In the genomic region with DNA sequence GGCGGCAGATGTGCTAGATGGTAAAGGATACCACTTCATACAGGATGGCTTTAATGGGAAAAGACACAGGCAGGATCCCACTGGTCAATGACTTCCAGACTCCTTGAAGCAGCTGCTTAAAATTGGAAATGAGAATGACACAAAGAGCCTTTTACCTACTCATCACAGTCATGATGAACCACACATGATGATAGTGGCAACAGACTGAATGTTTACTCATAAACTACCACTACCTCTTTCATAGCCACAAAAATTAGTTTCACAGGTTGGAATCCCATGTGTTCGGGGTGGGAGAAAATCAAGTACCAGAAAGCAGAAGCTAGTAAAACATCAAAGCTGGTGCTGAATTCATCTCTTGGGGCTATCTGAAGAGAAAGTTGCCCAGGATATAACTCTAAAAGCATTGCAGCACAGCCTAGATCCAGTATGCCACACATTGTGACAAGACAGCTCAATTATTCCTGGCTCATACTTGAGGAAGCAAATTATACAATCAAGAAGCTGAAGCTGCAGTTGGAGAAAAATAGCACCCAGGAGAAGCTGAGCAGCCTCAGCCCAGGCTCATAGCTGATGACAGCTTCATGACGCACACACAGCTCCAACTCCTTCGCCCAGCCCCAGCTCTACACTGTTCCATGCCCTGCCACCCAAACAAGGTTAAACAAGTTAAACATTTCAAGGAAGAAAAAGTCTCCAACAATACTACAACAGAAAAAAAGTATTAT, we compare ENCODE assay signal across 18 cellular contexts. TPM values are rescaled to one million over a fixed set of nuclear protein-coding genes. Genes with fewer than 3 reads are reported as not detected.
DNase-seq lines count a peak whose midpoint lies in the region; ATAC-seq and TF ChIP-seq lines count a peak whose summit lies in the region.
"Had no signal": no experiment of that assay in that cellular context is flagged by ENCODE, and none has a peak within 500 bp of the region (broad histone marks: within the 10 kb centered on the region; RNA-seq: fewer than 3 reads in every experiment).

No MANE protein-coding gene starts in this region.

- intact Hi-C loops in dorsolateral prefrontal cortex (cut with DNase I) (no loop called here), right cardiac atrium (cut with DNase I) (no loop called here)

- H3K27ac ChIP-seq in ACC112 (ENCODE audit: low read depth, low read length), result 0 out of 2 replicates have a peak overlapping the region, but pooled peaks have one; percentile 11
- H3K27ac ChIP-seq in dorsolateral prefrontal cortex, result peak overlapping the region in 50 of 59 donors; percentile 6 to 74 (median 52)
- H3K27ac ChIP-seq in right cardiac atrium (ENCODE audit: low read length), result peak overlapping the region; percentile 35
- H3K27ac ChIP-seq: prostate gland, testis, VCaP had no signal

- H2AFZ ChIP-seq in ACC112 (ENCODE audit: low read length, unreplicated experiment), result no peak overlapping the region

- H3K4me3 ChIP-seq in ACC112 (ENCODE audit: low read depth, low read length), result no peak overlapping the region
- H3K4me3 ChIP-seq in dorsolateral prefrontal cortex, result no peak overlapping the region
- no peak overlapping the region for H3K4me3 ChIP-seq in right cardiac atrium (ENCODE audit: low read length)
- H3K4me3 ChIP-seq: prostate gland, testis had no signal

- WGBS in right cardiac atrium, result 66% methylated on average over 4 of the region's 4 CpGs

- peaks cover 35% of the 10 kb centered on the region for H3K36me3 ChIP-seq in ACC112 (ENCODE audit: insufficient read depth, low read length)
- H3K36me3 ChIP-seq: prostate gland had no signal

- H3K4me1 ChIP-seq in ACC112 (ENCODE audit: control insufficient read depth, insufficient read depth, low read length, unreplicated experiment), result peaks cover 19% of the 10 kb centered on the region
- H3K4me1 ChIP-seq in right cardiac atrium (ENCODE audit: control insufficient read depth, insufficient read depth, low read length), result no peaks in the 10 kb centered on the region
- H3K4me1 ChIP-seq: prostate gland, testis had no signal

- H3K9me3 ChIP-seq in right cardiac atrium (ENCODE audit: control insufficient read depth, low read length), result no peaks in the 10 kb centered on the region
- H3K9me3 ChIP-seq: prostate gland, testis had no signal

- H3K27me3 ChIP-seq in ACC112 (ENCODE audit: insufficient read depth, low read length) (no peaks in the 10 kb centered on the region), dorsolateral prefrontal cortex (no peaks in the 10 kb centered on the region), right cardiac atrium (ENCODE audit: control insufficient read depth, insufficient read depth) (no peaks in the 10 kb centered on the region)
- H3K27me3 ChIP-seq: testis had no signal

- peak in 7 of 10 donors; percentile 51 to 72 (median 60) for DNase-seq in dorsolateral prefrontal cortex
- DNase-seq in right cardiac atrium, result peak; percentile 59 to 83 (median 70)
- no peak for DNase-seq in DMS53 (lab: John Stamatoyannopoulos, UW)
- no peak for DNase-seq in SIG-M5 treated with dmso at 0.1 percent for 504 hours (lab: John Stamatoyannopoulos, UW; ENCODE audit: unreplicated experiment)
- DNase-seq in GDM1 (lab: John Stamatoyannopoulos, UW), result no peak
- no peak for DNase-seq in NCI-H2029 treated with DMSO at 0.1 percent for 48 hours (lab: John Stamatoyannopoulos, UW)
- DNase-seq: activated CD8-positive, alpha-beta memory T cell treated with anti-CD3 and anti-CD28 coated beads for 24 hours; activated gamma-delta T cell; CD4-positive, alpha-beta T cell; NCI-H187; NCI-H510A treated with DMSO at 0.1 percent for 48 hours; testis had no signal

- no peak for TF ChIP-seq CTCF in dorsolateral prefrontal cortex (IDR thresholded peaks at IDR 0.05 in 54 of 56, conservative IDR thresholded peaks at IDR 0.05 in 2 of 56; ENCODE audit: low read depth in 1 of 56, partially characterized antibody in 56 of 56)

- ATAC-seq in HG03342 (IDR thresholded peaks at IDR 0.05; ENCODE audit: unreplicated experiment) (peak; percentile 52), right cardiac atrium (peak; percentile 98 to 99)

- H3K79me2 ChIP-seq in ACC112 (ENCODE audit: control insufficient read depth, insufficient read depth, low read length, unreplicated experiment), result no peaks in the 10 kb centered on the region

RNA-seq across cellular contexts. Expression of a gene that starts 29.0 kb away (rescaled TPM):
- total RNA-seq in dorsolateral prefrontal cortex, result 1 to 10 TPM in 7 of 120 experiments, under 1 TPM in 109, not detected in 4; 0.13 to 1.3 (median 0.44) TPM
- under 1 TPM in 2 of 4 donors, not detected in 2; 0.06 to 0.17 TPM for total RNA-seq in right cardiac atrium
- not detected for polyA plus RNA-seq in right cardiac atrium
- total RNA-seq: A172, kidney epithelial cell had no signal

Comparison
In these comparisons a context has a peak if more than half of its experiments do, and no peak if none do; other contexts are left out.
1. DNase-seq: peak in dorsolateral prefrontal cortex (7 of 10) and right cardiac atrium (3 of 3); none in DMS53 (single experiment), SIG-M5 treated with dmso at 0.1 percent for 504 hours (single experiment), GDM1 (single experiment) and NCI-H2029 treated with DMSO at 0.1 percent for 48 hours (single experiment).
2. Peak in every context shown above with its lines, with median percentiles within 50 percentile points of each other: H3K27ac ChIP-seq.